ENCODE assay signal across 11 cellular contexts in the genomic region with DNA sequence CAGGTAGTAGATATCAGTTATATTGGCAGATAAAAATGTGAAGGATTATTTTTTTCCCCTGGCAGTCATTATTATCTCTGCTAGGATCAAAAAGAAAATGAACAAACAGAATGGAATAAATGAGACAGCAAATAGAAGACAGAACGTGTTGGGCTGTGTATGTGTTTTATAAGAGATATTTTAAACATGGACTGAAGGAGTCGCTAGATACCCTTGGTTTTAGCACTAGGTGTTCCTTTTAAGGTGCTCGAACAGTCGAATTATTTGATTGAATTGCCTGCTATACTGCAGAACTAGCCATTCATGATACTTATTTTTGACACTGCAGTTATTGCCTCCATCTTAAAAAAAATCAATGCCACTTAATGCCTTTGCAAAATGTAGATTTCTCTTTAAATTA. TPM values are rescaled to one million over a fixed set of nuclear protein-coding genes. Genes with fewer than 3 reads are reported as not detected.
DNase-seq lines count a peak whose midpoint lies in the region; TF ChIP-seq lines count a peak whose summit lies in the region.
"Had no signal": no experiment of that assay in that cellular context is flagged by ENCODE, and none has a peak within 500 bp of the region (broad histone marks: within the 10 kb centered on the region; RNA-seq: fewer than 3 reads in every experiment).

No MANE protein-coding gene starts in this region.

- DNase-seq in G401 (ENCODE audit: low spot score) = peak; percentile 93
- peak; percentile 64 for DNase-seq in NCI-H146 treated with DMSO at 0.1 percent for 48 hours (lab: John Stamatoyannopoulos, UW; ENCODE audit: unreplicated experiment)
- DNase-seq in SK-N-DZ (ENCODE audit: low spot score) = peak; percentile 66
- peak; percentile 30 for DNase-seq in iris pigment epithelial cell (ENCODE audit: low read depth)
- no peak for DNase-seq in vagina (ENCODE audit: extremely low spot score in 2 of 2)
- DNase-seq in GDM1 (lab: John Stamatoyannopoulos, UW) = no peak
- no peak for DNase-seq in activated T-cell treated with anti-CD3 and anti-CD28 coated beads, Interleukin-2, amount 50 U/mL, for 24 hours
- DNase-seq: activated naive CD4-positive, alpha-beta T cell treated with Interleukin-2 at 50 U/mL for 16 hours; esophagus squamous epithelium; GOT3 had no signal

- TF ChIP-seq CTCF in vagina (IDR thresholded peaks at IDR 0.05) = no peak

- no peak overlapping the region for H3K4me3 ChIP-seq in vagina
- H3K4me3 ChIP-seq: esophagus squamous epithelium had no signal

- peaks cover 1% of the 10 kb centered on the region for H3K4me1 Mint-ChIP-seq in activated T-cell treated with anti-CD3 and anti-CD28 coated beads, Interleukin-2, amount 50 U/mL, for 24 hours (ENCODE audit: low read depth)

- TF ChIP-seq POLR2A in vagina (IDR thresholded peaks at IDR 0.05) = no peak

- no peaks in the 10 kb centered on the region for H3K36me3 ChIP-seq in vagina
- H3K36me3 ChIP-seq: esophagus squamous epithelium had no signal

- no peaks in the 10 kb centered on the region for H3K36me3 Mint-ChIP-seq in activated T-cell treated with anti-CD3 and anti-CD28 coated beads, Interleukin-2, amount 50 U/mL, for 24 hours (ENCODE audit: low read depth)
- H3K36me3 Mint-ChIP-seq: mesothelial cell of epicardium had no signal

- no peak overlapping the region for H3K27ac Mint-ChIP-seq in activated T-cell treated with anti-CD3 and anti-CD28 coated beads, Interleukin-2, amount 50 U/mL, for 24 hours
- H3K27ac Mint-ChIP-seq: mesothelial cell of epicardium had no signal

- peaks cover 11% of the 10 kb centered on the region for H3K9me3 Mint-ChIP-seq in activated T-cell treated with anti-CD3 and anti-CD28 coated beads, Interleukin-2, amount 50 U/mL, for 24 hours
- H3K9me3 Mint-ChIP-seq: mesothelial cell of epicardium had no signal

- peaks cover 20% of the 10 kb centered on the region for H3K4me1 ChIP-seq in vagina

- in situ Hi-C loops in G401 (cut with HindIII; ENCODE audit: low sequenced_read_pairs) = no loop called here

- H3K27ac ChIP-seq in vagina = no peak overlapping the region
- H3K27ac ChIP-seq: esophagus squamous epithelium had no signal

- intact Hi-C loops in vagina (cut with DNase I) = no loop called here

- H3K9me3 ChIP-seq in vagina = no peaks in the 10 kb centered on the region
- H3K9me3 ChIP-seq: esophagus squamous epithelium had no signal

- H3K27me3 Mint-ChIP-seq in activated T-cell treated with anti-CD3 and anti-CD28 coated beads, Interleukin-2, amount 50 U/mL, for 24 hours = peaks cover 81% of the 10 kb centered on the region

- no peak overlapping the region for H3K4me3 Mint-ChIP-seq in activated T-cell treated with anti-CD3 and anti-CD28 coated beads, Interleukin-2, amount 50 U/mL, for 24 hours
- H3K4me3 Mint-ChIP-seq: mesothelial cell of epicardium had no signal

- H3K27me3 ChIP-seq in vagina = no peaks in the 10 kb centered on the region

RNA-seq across cellular contexts. Expression of gene GRIK2, which starts 3.7 kb away (rescaled TPM):
- total RNA-seq in G401 (2014; rRNA removed; shearing (Covaris generic)) = not detected in 2 replicates
- polyA plus RNA-seq in SK-N-DZ (2014; cell fraction: cytosol; rRNA removed) = 6.7 and 11.2 TPM in 2 replicates
- 34.1 and 38.3 TPM in 2 replicates for polyA plus RNA-seq in SK-N-DZ (2014; cell fraction: nucleus; rRNA removed)
- 8.8 TPM for total RNA-seq in vagina

Comparison
In these comparisons a context has a peak if more than half of its experiments do, and no peak if none do; other contexts are left out.
1. DNase-seq: peak in G401 (single experiment), NCI-H146 treated with DMSO at 0.1 percent for 48 hours (single experiment), SK-N-DZ (single experiment) and iris pigment epithelial cell (single experiment); none in vagina (0 of 2), GDM1 (single experiment) and activated T-cell treated with anti-CD3 and anti-CD28 coated beads, Interleukin-2, amount 50 U/mL, for 24 hours (single experiment).